Comparison of ENCODE assay signal across 8 cellular contexts in the genomic region with DNA sequence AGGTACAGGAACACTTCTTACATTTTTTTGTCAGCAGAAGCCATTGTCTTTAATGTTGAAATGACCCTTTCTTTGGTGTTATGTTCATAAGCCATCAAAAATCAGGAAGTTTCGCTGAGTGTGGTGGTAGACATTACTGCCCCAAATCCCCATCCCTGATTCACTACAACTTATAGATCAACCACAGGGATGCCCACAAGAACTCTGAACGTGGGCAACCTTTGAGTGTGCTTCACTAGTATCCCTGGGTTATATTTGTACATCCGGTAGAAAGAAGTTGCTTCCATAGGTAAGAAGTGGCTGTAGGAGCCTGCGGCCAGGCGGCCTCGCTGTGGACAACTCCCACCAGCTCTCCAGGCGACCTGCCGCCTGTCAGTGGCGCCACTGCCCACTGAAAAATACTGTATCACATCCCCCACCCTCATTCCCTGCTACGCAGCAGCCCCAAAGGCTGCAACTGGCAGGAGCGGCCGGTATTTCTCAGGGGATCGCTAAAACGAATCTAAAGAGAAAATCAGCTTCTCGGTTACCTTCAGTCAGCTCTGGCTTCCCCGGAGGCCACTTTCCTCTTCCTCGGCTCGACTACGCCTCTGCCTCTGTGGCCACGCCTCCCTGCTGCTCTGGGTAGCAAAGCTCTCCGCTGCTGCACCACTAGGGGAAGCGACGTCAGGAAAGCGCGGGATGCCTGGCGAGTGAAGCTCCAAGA.
DNase-seq lines count a peak whose midpoint lies in the region; ATAC-seq, FAIRE-seq and TF ChIP-seq lines count a peak whose summit lies in the region.

No MANE protein-coding gene starts in this region.

- no peak for FAIRE-seq in D721Med (lab: Jason Lieb, UNC)

- peak; percentile 57 for DNase-seq in activated CD4-positive, alpha-beta T cell treated with anti-CD3 and anti-CD28 coated beads, Interleukin-2, amount 50 U/mL, for 1 hour
- peak; percentile 67 for DNase-seq in ecto neural progenitor cell (ENCODE audit: low spot score)
- DNase-seq in midbrain (lab: John Stamatoyannopoulos, UW) = peak; percentile 49
- peak; percentile 24 to 28 for DNase-seq in stimulated activated CD8-positive, alpha-beta memory T cell treated with anti-CD3 and anti-CD28 coated beads, Interleukin-4, amount 100 ng/mL, for 1 hour (ENCODE audit: low read depth in 2 of 2, low spot score in 1 of 2)
- DNase-seq in D721Med (ENCODE audit: insufficient read length, low spot score) = no peak
- no peak for DNase-seq in OCI-M2 (lab: John Stamatoyannopoulos, UW; ENCODE audit: unreplicated experiment)

- ATAC-seq in GM18867 (IDR thresholded peaks at IDR 0.05; ENCODE audit: unreplicated experiment) = peak; percentile 73
- peak; percentile 93 for ATAC-seq in HG03095 (IDR thresholded peaks at IDR 0.05; ENCODE audit: unreplicated experiment)

- no peak for TF ChIP-seq CTCF in D721Med (IDR thresholded peaks at IDR 0.05; ENCODE audit: insufficient read depth, missing control alignments)

Comparison
In these comparisons a context has a peak if more than half of its experiments do, and no peak if none do; other contexts are left out.
1. DNase-seq: peak in activated CD4-positive, alpha-beta T cell treated with anti-CD3 and anti-CD28 coated beads, Interleukin-2, amount 50 U/mL, for 1 hour (single experiment), ecto neural progenitor cell (single experiment), midbrain (single experiment) and stimulated activated CD8-positive, alpha-beta memory T cell treated with anti-CD3 and anti-CD28 coated beads, Interleukin-4, amount 100 ng/mL, for 1 hour (2 of 2); none in D721Med (single experiment) and OCI-M2 (single experiment).